23 cellular contexts compared by ENCODE assay signal in the genomic region with DNA sequence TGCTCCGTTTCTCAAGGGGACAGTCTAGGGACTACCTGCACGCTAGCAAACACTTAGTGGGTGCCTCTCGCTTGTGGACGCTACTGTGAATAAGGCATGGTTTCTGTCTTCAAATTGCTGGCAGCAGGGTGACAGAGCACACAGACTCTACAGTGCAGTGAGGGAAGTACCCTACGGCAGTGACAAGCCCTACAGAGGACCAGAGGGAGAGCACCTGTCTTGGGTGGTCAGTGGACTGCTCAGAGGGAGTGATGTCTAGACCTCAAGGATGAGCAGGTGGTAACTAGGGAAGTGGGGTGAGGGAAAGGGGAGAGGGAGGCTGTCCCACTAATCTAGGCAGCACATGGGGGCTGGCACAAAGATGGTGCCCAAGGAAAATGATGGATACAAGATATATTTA.
DNase-seq lines count a peak whose midpoint lies in the region; ATAC-seq, FAIRE-seq and TF ChIP-seq lines count a peak whose summit lies in the region.
"Had no signal": no experiment of that assay in that cellular context is flagged by ENCODE, and none has a peak within 500 bp of the region (broad histone marks: within the 10 kb centered on the region; RNA-seq: fewer than 3 reads in every experiment).

No MANE protein-coding gene starts in this region.

- no peak for FAIRE-seq in K562 (lab: Jason Lieb, UNC)
- no peak for FAIRE-seq in urothelium cell line (lab: Jason Lieb, UNC)
- FAIRE-seq: A549, D721Med, G401.6, GM12891 had no signal

- TF ChIP-seq CTCF in K562 (IDR thresholded peaks at IDR 0.05 in 2 of 3, conservative IDR thresholded peaks at IDR 0.05 in 1 of 3; ENCODE audit: insufficient read depth in 2 of 3, low read depth in 1 of 3, low read length in 3 of 3) (no peak), nephron progenitor cell (IDR thresholded peaks at IDR 0.05) (no peak), spleen (IDR thresholded peaks at IDR 0.05 in 8 of 11, conservative IDR thresholded peaks at IDR 0.05 in 3 of 11) (no peak)

- CTCF ChIA-PET in K562 (lab: Yijun Ruan, JAX; ENCODE audit: low intra/inter-chr PET ratio): no interaction called here

- WGBS in K562 (ENCODE audit: insufficient coverage, low coverage, missing lambda C conversion rate): 45% methylated on average over 5 of the region's 5 CpGs
- WGBS in spleen, 5 donors: 84 to 94% (median 90%) methylated on average over 2 to 5 of the region's 5 CpGs

- ATAC-seq in K562: no peak
- ATAC-seq: A549; CD8-positive, alpha-beta T cell had no signal

- no peak overlapping the region for H3K4me3 Mint-ChIP-seq in activated T-cell treated with anti-CD3 and anti-CD28 coated beads, Interleukin-2, amount 50 U/mL, for 24 hours
- no peak overlapping the region for H3K4me3 Mint-ChIP-seq in nephron progenitor cell
- H3K4me3 Mint-ChIP-seq: B cell; CD4-positive, alpha-beta T cell; CD8-positive, alpha-beta T cell had no signal

- H3K9ac ChIP-seq in K562 (ENCODE audit: insufficient read depth in 1 of 2, low read depth in 2 of 2, low read length in 2 of 2): no peak overlapping the region; a peak in 1 of 4 replicates
- H3K9ac ChIP-seq: BLaER1 treated with 17β-estradiol and CSF1 and Interleukin-3, amounts not matched to agents 10 nM and 100 nM had no signal

- intact Hi-C loops in K562 (cut with micrococcal nuclease) (no loop called here), spleen (cut with DNase I; ENCODE audit: low total_unique reads) (no loop called here)

- no peaks in the 10 kb centered on the region for H3K9me1 ChIP-seq in K562 (ENCODE audit: control insufficient read depth, insufficient read depth, low read length)

- H3K4me1 ChIP-seq in K562 (replicated peaks in 1 of 2; ENCODE audit: control insufficient read depth in 2 of 2, insufficient read depth in 2 of 2, low read length in 2 of 2) (peaks cover 16 to 18% of the 10 kb centered on the region in 2 experiments; a peak in 4 of 5 replicates), spleen (no peaks in the 10 kb centered on the region)
- H3K4me1 ChIP-seq: A549 had no signal

- TF ChIP-seq RAD21 in K562 (CRISPR knock-in tag; conservative IDR thresholded peaks at IDR 0.05 in 1 of 2, IDR thresholded peaks at IDR 0.05 in 1 of 2): no peak

- no peak overlapping the region for H2AFZ ChIP-seq in K562 (ENCODE audit: low read depth, low read length)

- no peaks in the 10 kb centered on the region for H3K9me3 ChIP-seq in K562 (replicated peaks; ENCODE audit: control insufficient read depth, insufficient read depth, low read depth, low read length)
- H3K9me3 ChIP-seq in spleen: peaks cover 0 to 25% (median 17%) of the 10 kb centered on the region in 8 donors
- H3K9me3 ChIP-seq: A549 had no signal

- no peak for TF ChIP-seq EP300 in K562 (IDR thresholded peaks at IDR 0.05; ENCODE audit: low read length)

- H3K27ac ChIP-seq in K562 (ENCODE audit: extremely low read depth, low read depth, low read length) (no peak overlapping the region), spleen (no peak overlapping the region)
- H3K27ac ChIP-seq: 22Rv1; A549; BLaER1 treated with 17β-estradiol and CSF1 and Interleukin-3, amounts not matched to agents 10 nM and 100 nM; C4-2B had no signal

- peak overlapping the region; percentile 30 for H3K27ac Mint-ChIP-seq in activated T-cell treated with anti-CD3 and anti-CD28 coated beads, Interleukin-2, amount 50 U/mL, for 24 hours
- peak overlapping the region; percentile 61 for H3K27ac Mint-ChIP-seq in nephron progenitor cell
- H3K27ac Mint-ChIP-seq: B cell; CD4-positive, alpha-beta T cell; CD8-positive, alpha-beta T cell had no signal

- H4K20me1 ChIP-seq in K562 (replicated peaks; ENCODE audit: control insufficient read depth, insufficient read depth, low read length): peaks cover 6% of the 10 kb centered on the region
- H4K20me1 ChIP-seq: BLaER1 treated with 17β-estradiol and CSF1 and Interleukin-3, amounts not matched to agents 10 nM and 100 nM had no signal

- no peak for DNase-seq in activated T-cell treated with anti-CD3 and anti-CD28 coated beads, Interleukin-2, amount 50 U/mL, for 24 hours
- no peak for DNase-seq in activated T-cell treated with anti-CD3 and anti-CD28 coated beads, Interleukin-2, amount 50 U/mL, for 48 hours
- DNase-seq in K562 (ENCODE audit: extremely low read depth in 1 of 4, low spot score in 3 of 4): no peak
- no peak for DNase-seq in nephron progenitor cell
- DNase-seq in spleen: peak; percentile 17
- DNase-seq in urothelium cell line (ENCODE audit: low spot score): no peak
- no peak for DNase-seq in HPDE6-E6E7 (ENCODE audit: extremely low spot score)
- DNase-seq in erythroblast (lab: John Stamatoyannopoulos, UW): no peak
- DNase-seq: AML-193; Caco-2; Calu3; CD4-positive, alpha-beta T cell; CD8-positive, alpha-beta T cell; DMS79 treated with DMSO at 0.1 percent for 48 hours; GF-D8 had no signal

- H3K9me3 Mint-ChIP-seq in activated T-cell treated with anti-CD3 and anti-CD28 coated beads, Interleukin-2, amount 50 U/mL, for 24 hours: peaks cover 9% of the 10 kb centered on the region
- H3K9me3 Mint-ChIP-seq in nephron progenitor cell: peaks cover 16% of the 10 kb centered on the region

- POLR2A ChIA-PET in K562 (lab: Yijun Ruan, JAX): interaction anchor here (0.8 kb wide), 1 partner anchor 9 kb away, joined by 3 read pairs; no protein-coding TSS in a partner anchor

- H3K4me3 ChIP-seq in K562 (no peak overlapping the region), spleen (no peak overlapping the region)
- H3K4me3 ChIP-seq: A549; BLaER1 treated with 17β-estradiol and CSF1 and Interleukin-3, amounts not matched to agents 10 nM and 100 nM had no signal

- no peak overlapping the region for H3K4me2 ChIP-seq in K562 (ENCODE audit: insufficient read depth, low read length)
- H3K4me2 ChIP-seq: A549; BLaER1 treated with 17β-estradiol and CSF1 and Interleukin-3, amounts not matched to agents 10 nM and 100 nM had no signal

- H3K27me3 ChIP-seq in K562 (ENCODE audit: control insufficient read depth in 2 of 2, insufficient read depth in 2 of 2, low read length in 2 of 2) (peaks cover 2 to 15% of the 10 kb centered on the region in 2 experiments; a peak in 4 of 5 replicates), spleen (replicated peaks in 1 of 7) (no peaks in the 10 kb centered on the region)
- H3K27me3 ChIP-seq: BLaER1 treated with 17β-estradiol and CSF1 and Interleukin-3, amounts not matched to agents 10 nM and 100 nM had no signal

- no TSS peak for BruUV-seq in K562 (replicated peaks; lab: Mats Ljungman, UMichigan)

- TF ChIP-seq POLR2A in K562 (conservative IDR thresholded peaks at IDR 0.05): no peak
- no peak for TF ChIP-seq POLR2A in spleen (IDR thresholded peaks at IDR 0.05)
- TF ChIP-seq POLR2A in erythroblast (IDR thresholded peaks at IDR 0.05; ENCODE audit: low read length): no peak

- H3K36me3 Mint-ChIP-seq in activated T-cell treated with anti-CD3 and anti-CD28 coated beads, Interleukin-2, amount 50 U/mL, for 24 hours (ENCODE audit: low read depth): peaks cover 37% of the 10 kb centered on the region
- peaks cover 22% of the 10 kb centered on the region for H3K36me3 Mint-ChIP-seq in nephron progenitor cell (ENCODE audit: low read depth)

- H3K4me1 Mint-ChIP-seq in activated T-cell treated with anti-CD3 and anti-CD28 coated beads, Interleukin-2, amount 50 U/mL, for 24 hours (ENCODE audit: low read depth): no peaks in the 10 kb centered on the region
- peaks cover 22% of the 10 kb centered on the region for H3K4me1 Mint-ChIP-seq in nephron progenitor cell
- H3K4me1 Mint-ChIP-seq: B cell had no signal

- no peaks in the 10 kb centered on the region for H3K79me2 ChIP-seq in K562 (ENCODE audit: control insufficient read depth, insufficient read depth, low read length)

- in situ Hi-C loops in K562 (cut with MboI): no loop called here

- no peaks in the 10 kb centered on the region for H3K27me3 Mint-ChIP-seq in activated T-cell treated with anti-CD3 and anti-CD28 coated beads, Interleukin-2, amount 50 U/mL, for 24 hours
- H3K27me3 Mint-ChIP-seq in nephron progenitor cell (ENCODE audit: low read depth, poor library complexity): peaks cover 21% of the 10 kb centered on the region
- H3K27me3 Mint-ChIP-seq: B cell; CD4-positive, alpha-beta T cell had no signal

- H3K36me3 ChIP-seq in K562 (ENCODE audit: control insufficient read depth, insufficient read depth, low read length): no peaks in the 10 kb centered on the region
- H3K36me3 ChIP-seq in spleen: peaks cover 0 to 7% (median 0%) of the 10 kb centered on the region in 6 donors
- H3K36me3 ChIP-seq: BLaER1 treated with 17β-estradiol and CSF1 and Interleukin-3, amounts not matched to agents 10 nM and 100 nM had no signal

TF ChIP-seq in K562, 482 proteins besides CTCF, POLR2A, EP300 and RAD21:
- TF ChIP-seq, protein P1, sequence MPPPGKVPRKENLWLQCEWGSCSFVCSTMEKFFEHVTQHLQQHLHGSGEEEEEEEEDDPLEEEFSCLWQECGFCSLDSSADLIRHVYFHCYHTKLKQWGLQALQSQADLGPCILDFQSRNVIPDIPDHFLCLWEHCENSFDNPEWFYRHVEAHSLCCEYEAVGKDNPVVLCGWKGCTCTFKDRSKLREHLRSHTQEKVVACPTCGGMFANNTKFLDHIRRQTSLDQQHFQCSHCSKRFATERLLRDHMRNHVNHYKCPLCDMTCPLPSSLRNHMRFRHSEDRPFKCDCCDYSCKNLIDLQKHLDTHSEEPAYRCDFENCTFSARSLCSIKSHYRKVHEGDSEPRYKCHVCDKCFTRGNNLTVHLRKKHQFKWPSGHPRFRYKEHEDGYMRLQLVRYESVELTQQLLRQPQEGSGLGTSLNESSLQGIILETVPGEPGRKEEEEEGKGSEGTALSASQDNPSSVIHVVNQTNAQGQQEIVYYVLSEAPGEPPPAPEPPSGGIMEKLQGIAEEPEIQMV (tag; conservative IDR thresholded peaks at IDR 0.05; ENCODE audit: low read depth): peak; percentile 83
- TF ChIP-seq HDAC3 (IDR thresholded peaks at IDR 0.05; ENCODE audit: borderline replicate concordance, partially characterized antibody): no peak
